Comparison of ENCODE assay signal across 8 cellular contexts in the genomic region with DNA sequence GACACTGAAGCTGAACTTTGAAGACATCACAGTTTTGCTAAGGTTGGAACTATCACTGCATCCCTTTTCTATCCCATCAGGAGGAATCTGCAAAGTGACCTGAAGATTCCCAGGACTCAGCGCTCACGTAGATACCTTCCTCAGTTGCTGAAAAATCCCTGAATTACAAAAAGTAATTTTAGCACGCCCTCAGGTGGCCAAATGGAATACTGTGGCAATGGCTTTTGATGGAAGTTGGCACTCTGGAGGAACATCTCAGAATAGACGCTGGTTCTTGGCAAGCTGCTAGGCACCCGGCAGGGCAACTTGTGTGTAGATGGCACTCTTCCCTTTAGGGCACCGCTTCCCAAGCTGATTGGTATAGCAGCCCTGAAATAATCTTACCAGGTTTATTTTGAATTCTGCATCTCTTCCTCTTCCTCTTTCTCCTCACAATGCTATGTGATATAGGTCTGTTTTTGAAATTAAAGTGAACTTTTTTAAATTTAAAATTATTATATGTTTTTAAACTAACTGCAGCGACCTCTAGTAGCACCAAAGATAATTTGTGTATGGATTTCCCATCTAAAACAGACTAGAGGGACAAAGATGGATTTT. TPM values are rescaled to one million over a fixed set of nuclear protein-coding genes. Genes with fewer than 3 reads are reported as not detected.
DNase-seq lines count a peak whose midpoint lies in the region; ATAC-seq and TF ChIP-seq lines count a peak whose summit lies in the region.

No MANE protein-coding gene starts in this region.

- no peaks in the 10 kb centered on the region for H3K9me3 Mint-ChIP-seq in activated naive CD8-positive, alpha-beta T cell treated with anti-CD3 and anti-CD28 coated beads, Interleukin-2, amount 10 ng/mL, durations not matched to agents 7 days and 5 days

- H3K36me3 ChIP-seq in gastrocnemius medialis = no peaks in the 10 kb centered on the region

- no peaks in the 10 kb centered on the region for H3K4me1 ChIP-seq in right cardiac atrium (ENCODE audit: control insufficient read depth, insufficient read depth, low read length)
- H3K4me1 ChIP-seq in gastrocnemius medialis = no peaks in the 10 kb centered on the region

- WGBS in right cardiac atrium = 0% methylated on average over 7 of the region's 7 CpGs

- no peak for TF ChIP-seq POLR2A in gastrocnemius medialis (IDR thresholded peaks at IDR 0.05)

- no peaks in the 10 kb centered on the region for H3K36me3 Mint-ChIP-seq in activated naive CD8-positive, alpha-beta T cell treated with anti-CD3 and anti-CD28 coated beads, Interleukin-2, amount 10 ng/mL, durations not matched to agents 7 days and 5 days

- ATAC-seq in activated naive CD8-positive, alpha-beta T cell treated with anti-CD3 and anti-CD28 coated beads, Interleukin-2, amount 10 ng/mL, durations not matched to agents 7 days and 5 days (ENCODE audit: low read depth) = peak; percentile 33
- ATAC-seq in right cardiac atrium (peak; percentile 45 to 46), gastrocnemius medialis (peak; percentile 73 to 85), HG03469 (IDR thresholded peaks at IDR 0.05; ENCODE audit: unreplicated experiment) (no peak)

- no peak overlapping the region for H3K27ac Mint-ChIP-seq in activated naive CD8-positive, alpha-beta T cell treated with anti-CD3 and anti-CD28 coated beads, Interleukin-2, amount 10 ng/mL, durations not matched to agents 7 days and 5 days

- H3K4me3 ChIP-seq in GM12864 (ENCODE audit: low read depth, low read length) (no peak overlapping the region), right cardiac atrium (ENCODE audit: low read length) (peak overlapping the region; percentile 31), gastrocnemius medialis (peak overlapping the region in 1 of 4 donors; percentile 20)

- intact Hi-C loops in right cardiac atrium (cut with DNase I) (loop anchor here in 1 of 4 donors (10.0 kb wide), 1 partner anchor 76 kb away; no protein-coding TSS in a partner anchor), gastrocnemius medialis (cut with DNase I; ENCODE audit: low total_unique reads) (loop anchor here (5.0 kb wide), 1 partner anchor 74 kb away; no protein-coding TSS in a partner anchor)

- no peaks in the 10 kb centered on the region for H3K27me3 ChIP-seq in right cardiac atrium (ENCODE audit: control insufficient read depth, insufficient read depth)
- H3K27me3 ChIP-seq in gastrocnemius medialis = peaks cover 0 to 3% (median 0%) of the 10 kb centered on the region in 3 donors

- H3K27me3 Mint-ChIP-seq in activated naive CD8-positive, alpha-beta T cell treated with anti-CD3 and anti-CD28 coated beads, Interleukin-2, amount 10 ng/mL, durations not matched to agents 7 days and 5 days = peaks cover 9% of the 10 kb centered on the region

- peak; percentile 53 for TF ChIP-seq CTCF in GM12864 (IDR thresholded peaks at IDR 0.05; ENCODE audit: low read depth, low read length, missing control alignments)
- TF ChIP-seq CTCF in gastrocnemius medialis (IDR thresholded peaks at IDR 0.05 in 4 of 5, conservative IDR thresholded peaks at IDR 0.05 in 1 of 5) = peak in 4 of 5 experiments; percentile 15 to 59 (median 35)

- peak overlapping the region; percentile 73 for H3K4me3 Mint-ChIP-seq in activated naive CD8-positive, alpha-beta T cell treated with anti-CD3 and anti-CD28 coated beads, Interleukin-2, amount 10 ng/mL, durations not matched to agents 7 days and 5 days

- in situ Hi-C loops in gastrocnemius medialis (cut with MboI; ENCODE audit: low sequenced_read_pairs in 4 of 4) = no loop called here

- POLR2A ChIA-PET in activated naive CD8-positive, alpha-beta T cell treated with anti-CD3 and anti-CD28 coated beads, Interleukin-2, amount 10 ng/mL, durations not matched to agents 7 days and 5 days (lab: Charles Lee) = no interaction called here

- no peaks in the 10 kb centered on the region for H3K4me1 Mint-ChIP-seq in activated naive CD8-positive, alpha-beta T cell treated with anti-CD3 and anti-CD28 coated beads, Interleukin-2, amount 10 ng/mL, durations not matched to agents 7 days and 5 days

- no peaks in the 10 kb centered on the region for H3K9me3 ChIP-seq in right cardiac atrium (ENCODE audit: control insufficient read depth, low read length)
- H3K9me3 ChIP-seq in gastrocnemius medialis = no peaks in the 10 kb centered on the region

- H3K27ac ChIP-seq in right cardiac atrium (ENCODE audit: low read length) (no peak overlapping the region), gastrocnemius medialis (no peak overlapping the region)

- DNase-seq in AG08396 (ENCODE audit: low spot score) = peak; percentile 39
- DNase-seq in GM12864 (ENCODE audit: low read depth) = no peak
- peak; percentile 67 for DNase-seq in NCI-H2107 treated with DMSO at 0.1 percent for 48 hours (lab: John Stamatoyannopoulos, UW; ENCODE audit: unreplicated experiment)
- no peak for DNase-seq in activated naive CD8-positive, alpha-beta T cell treated with anti-CD3 and anti-CD28 coated beads, Interleukin-2, amount 10 ng/mL, durations not matched to agents 7 days and 5 days
- peak in 2 of 3 donors; percentile 26 to 46 for DNase-seq in right cardiac atrium
- peak; percentile 36 to 55 for DNase-seq in gastrocnemius medialis
- DNase-seq in NCI-H2029 treated with DMSO at 0.1 percent for 48 hours (lab: John Stamatoyannopoulos, UW) = no peak

RNA-seq across cellular contexts. Expression of gene ESX1, which starts 16.3 kb away (rescaled TPM):
- total RNA-seq in activated naive CD8-positive, alpha-beta T cell treated with anti-CD3 and anti-CD28 coated beads, Interleukin-2, amount 10 ng/mL, durations not matched to agents 7 days and 5 days = not detected
- not detected for total RNA-seq in right cardiac atrium
- not detected for polyA plus RNA-seq in right cardiac atrium
- total RNA-seq in gastrocnemius medialis = not detected

Comparison
In these comparisons a context has a peak if more than half of its experiments do, and no peak if none do; other contexts are left out.
1. DNase-seq: peak in AG08396 (single experiment), NCI-H2107 treated with DMSO at 0.1 percent for 48 hours (single experiment), right cardiac atrium (2 of 3) and gastrocnemius medialis (2 of 2); none in GM12864 (single experiment), activated naive CD8-positive, alpha-beta T cell treated with anti-CD3 and anti-CD28 coated beads, Interleukin-2, amount 10 ng/mL, durations not matched to agents 7 days and 5 days (single experiment) and NCI-H2029 treated with DMSO at 0.1 percent for 48 hours (single experiment).